1 cellular context compared by ENCODE assay signal in the genomic region with DNA sequence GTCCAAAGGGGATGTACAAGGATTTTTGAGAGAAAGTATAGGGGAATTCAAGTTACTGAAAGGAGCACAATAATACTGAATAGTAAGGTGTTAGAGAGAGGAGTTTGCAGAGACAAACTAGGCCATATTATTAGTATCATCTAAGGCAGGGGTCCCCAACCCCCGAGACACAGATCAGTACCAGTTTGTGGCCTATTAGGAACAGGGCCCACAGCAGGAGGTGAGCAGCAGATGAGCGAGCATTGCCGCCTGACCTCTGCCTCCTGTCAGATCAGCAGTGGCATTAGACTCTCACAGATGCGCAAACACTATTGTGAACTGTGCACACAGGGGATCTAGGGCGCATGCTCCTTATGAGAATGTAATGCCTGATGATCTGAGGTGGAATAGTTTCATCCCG.
TF ChIP-seq lines count a peak whose summit lies in the region.

No MANE protein-coding gene starts in this region.

TF ChIP-seq in GM23338, 12 proteins besides CTCF, POLR2A, EP300 and RAD21 (continued from another document):
- TF ChIP-seq ZNF462 (CRISPR knock-in tag; IDR thresholded peaks at IDR 0.05) (no peak), CREB1 (CRISPR knock-in tag; IDR thresholded peaks at IDR 0.05; ENCODE audit: low read depth) (no peak), ZNF331 (CRISPR knock-in tag; IDR thresholded peaks at IDR 0.05; ENCODE audit: low read depth) (no peak), STAT1 (IDR thresholded peaks at IDR 0.05; ENCODE audit: unreplicated experiment) (no peak), ZNF114 (CRISPR knock-in tag; IDR thresholded peaks at IDR 0.05) (no peak), EZH2 (IDR thresholded peaks at IDR 0.05; ENCODE audit: low read depth, unreplicated experiment) (no peak), POLR2AphosphoS5 (IDR thresholded peaks at IDR 0.05; ENCODE audit: low read depth) (no peak)
- TF ChIP-seq, protein P1, sequence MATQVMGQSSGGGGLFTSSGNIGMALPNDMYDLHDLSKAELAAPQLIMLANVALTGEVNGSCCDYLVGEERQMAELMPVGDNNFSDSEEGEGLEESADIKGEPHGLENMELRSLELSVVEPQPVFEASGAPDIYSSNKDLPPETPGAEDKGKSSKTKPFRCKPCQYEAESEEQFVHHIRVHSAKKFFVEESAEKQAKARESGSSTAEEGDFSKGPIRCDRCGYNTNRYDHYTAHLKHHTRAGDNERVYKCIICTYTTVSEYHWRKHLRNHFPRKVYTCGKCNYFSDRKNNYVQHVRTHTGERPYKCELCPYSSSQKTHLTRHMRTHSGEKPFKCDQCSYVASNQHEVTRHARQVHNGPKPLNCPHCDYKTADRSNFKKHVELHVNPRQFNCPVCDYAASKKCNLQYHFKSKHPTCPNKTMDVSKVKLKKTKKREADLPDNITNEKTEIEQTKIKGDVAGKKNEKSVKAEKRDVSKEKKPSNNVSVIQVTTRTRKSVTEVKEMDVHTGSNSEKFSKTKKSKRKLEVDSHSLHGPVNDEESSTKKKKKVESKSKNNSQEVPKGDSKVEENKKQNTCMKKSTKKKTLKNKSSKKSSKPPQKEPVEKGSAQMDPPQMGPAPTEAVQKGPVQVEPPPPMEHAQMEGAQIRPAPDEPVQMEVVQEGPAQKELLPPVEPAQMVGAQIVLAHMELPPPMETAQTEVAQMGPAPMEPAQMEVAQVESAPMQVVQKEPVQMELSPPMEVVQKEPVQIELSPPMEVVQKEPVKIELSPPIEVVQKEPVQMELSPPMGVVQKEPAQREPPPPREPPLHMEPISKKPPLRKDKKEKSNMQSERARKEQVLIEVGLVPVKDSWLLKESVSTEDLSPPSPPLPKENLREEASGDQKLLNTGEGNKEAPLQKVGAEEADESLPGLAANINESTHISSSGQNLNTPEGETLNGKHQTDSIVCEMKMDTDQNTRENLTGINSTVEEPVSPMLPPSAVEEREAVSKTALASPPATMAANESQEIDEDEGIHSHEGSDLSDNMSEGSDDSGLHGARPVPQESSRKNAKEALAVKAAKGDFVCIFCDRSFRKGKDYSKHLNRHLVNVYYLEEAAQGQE (IDR thresholded peaks at IDR 0.05; ENCODE audit: unreplicated experiment): no peak
